Comparison of ENCODE assay signal across 13 cellular contexts in genomic region chr1:115084902-115085505, GRCh38. TPM values are rescaled to one million over a fixed set of nuclear protein-coding genes. Genes with fewer than 3 reads are reported as not detected.
DNase-seq lines count a peak whose midpoint lies in the region; ATAC-seq and TF ChIP-seq lines count a peak whose summit lies in the region.
"Had no signal": no experiment of that assay in that cellular context is flagged by ENCODE, and none has a peak within 500 bp of the region (broad histone marks: within the 10 kb centered on the region; RNA-seq: fewer than 3 reads in every experiment).

No MANE protein-coding gene starts in this region.

- intact Hi-C loops in lower lobe of right lung (cut with DNase I): no loop called here
- intact Hi-C loops in gastrocnemius medialis (cut with DNase I; ENCODE audit: low total_unique reads): no loop called here

- DNase-seq in lower lobe of right lung: no peak
- DNase-seq in gastrocnemius medialis: no peak
- DNase-seq in hepatic stellate cell (ENCODE audit: low spot score): no peak
- DNase-seq in activated gamma-delta T cell (lab: John Stamatoyannopoulos, UW): no peak
- DNase-seq in activated CD8-positive, alpha-beta memory T cell treated with anti-CD3 and anti-CD28 coated beads, Interleukin-2, amount 50 U/mL, for 4 hours: no peak
- DNase-seq in germinal center (ENCODE audit: low spot score): no peak
- DNase-seq: activated B cell treated with CpG ODN at 0.5 μM for 24 hours, amniotic stem cell, BE2C, occipital lobe had no signal

- H3K4me2 ChIP-seq in Loucy (ENCODE audit: low read depth, low read length, poor library complexity, severe bottlenecking): peak overlapping the region; percentile 63

- peak overlapping the region; percentile 69 for H2AFZ ChIP-seq in Loucy (ENCODE audit: low read length)

- TF ChIP-seq CTCF in Loucy (conservative IDR thresholded peaks at IDR 0.05; ENCODE audit: low read length) (no peak), lower lobe of right lung (IDR thresholded peaks at IDR 0.05) (no peak), gastrocnemius medialis (IDR thresholded peaks at IDR 0.05 in 4 of 5, conservative IDR thresholded peaks at IDR 0.05 in 1 of 5) (no peak)

- H3K27ac ChIP-seq in duodenal mucosa (ENCODE audit: low read depth, low read length): peak overlapping the region; percentile 4
- H3K27ac ChIP-seq in lower lobe of right lung: peak overlapping the region; percentile 41
- H3K27ac ChIP-seq in gastrocnemius medialis: peak overlapping the region; percentile 68 to 73 (median 70)

- H3K4me3 ChIP-seq in Loucy (ENCODE audit: low read length, poor library complexity, severe bottlenecking) (peak overlapping the region; percentile 50), duodenal mucosa (ENCODE audit: low read depth in 1 of 2, low read length in 2 of 2) (no peak overlapping the region), lower lobe of right lung (no peak overlapping the region), gastrocnemius medialis (no peak overlapping the region)

- no peaks in the 10 kb centered on the region for H3K9me3 ChIP-seq in Loucy (ENCODE audit: insufficient read depth, low read depth, low read length)
- H3K9me3 ChIP-seq in duodenal mucosa (ENCODE audit: control insufficient read depth in 1 of 2, low read length in 2 of 2): no peaks in the 10 kb centered on the region
- H3K9me3 ChIP-seq in lower lobe of right lung: no peaks in the 10 kb centered on the region
- no peaks in the 10 kb centered on the region for H3K9me3 ChIP-seq in gastrocnemius medialis
- H3K9me3 ChIP-seq: BE2C had no signal

- no peak for TF ChIP-seq POLR2A in gastrocnemius medialis (IDR thresholded peaks at IDR 0.05)

- H3K27me3 ChIP-seq in Loucy (ENCODE audit: insufficient read depth, low read length, poor library complexity, severe bottlenecking) (no peaks in the 10 kb centered on the region), duodenal mucosa (ENCODE audit: control insufficient read depth in 1 of 2, insufficient read depth in 2 of 2, low read length in 2 of 2) (no peaks in the 10 kb centered on the region), lower lobe of right lung (ENCODE audit: low read depth) (no peaks in the 10 kb centered on the region), gastrocnemius medialis (peaks cover 0 to 7% (median 4%) of the 10 kb centered on the region in 3 donors)

- peaks cover 24% of the 10 kb centered on the region for H3K4me1 ChIP-seq in Loucy (ENCODE audit: insufficient read depth, low read length, poor library complexity, severe bottlenecking)
- peaks cover 7 to 9% of the 10 kb centered on the region in 2 donors for H3K4me1 ChIP-seq in duodenal mucosa (ENCODE audit: control insufficient read depth in 1 of 2, insufficient read depth in 2 of 2, low read length in 2 of 2)
- peaks cover 45% of the 10 kb centered on the region for H3K4me1 ChIP-seq in lower lobe of right lung
- peaks cover 0 to 3% of the 10 kb centered on the region in 2 donors for H3K4me1 ChIP-seq in gastrocnemius medialis
- H3K4me1 ChIP-seq: BE2C had no signal

- H3K36me3 ChIP-seq in Loucy (ENCODE audit: insufficient read depth, low read length) (no peaks in the 10 kb centered on the region), duodenal mucosa (ENCODE audit: control insufficient read depth in 1 of 2, insufficient read depth in 2 of 2, low read length in 2 of 2) (no peaks in the 10 kb centered on the region), lower lobe of right lung (no peaks in the 10 kb centered on the region), gastrocnemius medialis (no peaks in the 10 kb centered on the region)
- H3K36me3 ChIP-seq: BE2C had no signal

- H3K9me2 ChIP-seq in Loucy (replicated peaks; ENCODE audit: low read depth, low read length): no peaks in the 10 kb centered on the region

- in situ Hi-C loops in gastrocnemius medialis (cut with MboI; ENCODE audit: low sequenced_read_pairs in 4 of 4): no loop called here

- no peaks in the 10 kb centered on the region for H4K20me1 ChIP-seq in Loucy (ENCODE audit: insufficient read depth, low read length, poor library complexity, severe bottlenecking)

- H3K79me2 ChIP-seq in Loucy (ENCODE audit: insufficient read depth, low read length): no peaks in the 10 kb centered on the region; the same call in 1 of the 2 replicates

- ATAC-seq in lower lobe of right lung: peak; percentile 3 to 41
- ATAC-seq in gastrocnemius medialis: peak; percentile 31 to 39

- H3K9ac ChIP-seq in Loucy (ENCODE audit: low read depth, low read length, poor library complexity, severe bottlenecking): peak overlapping the region; percentile 21
- H3K9ac ChIP-seq in duodenal mucosa (ENCODE audit: low read depth in 1 of 2, low read length in 2 of 2): peak overlapping the region in 1 of 2 donors; percentile 0

- H3F3A ChIP-seq in Loucy (ENCODE audit: low read depth): peaks cover 3% of the 10 kb centered on the region; the same call in 1 of the 2 replicates

RNA-seq across cellular contexts. Expression of gene TSPAN2, which starts 4.3 kb away (rescaled TPM):
- total RNA-seq in lower lobe of right lung (4.3 TPM), gastrocnemius medialis (1 to 10 TPM in 2 of 4 donors, under 1 TPM in 1, not detected in 1; 0.70 to 2.6 (median 2.0) TPM)

RNA-seq across cellular contexts. Expression of gene TSHB, which starts 55.4 kb away (rescaled TPM):
- total RNA-seq in lower lobe of right lung (not detected), gastrocnemius medialis (not detected)
- total RNA-seq: activated B cell treated with CpG ODN at 0.5 μM for 24 hours, HT-29, occipital lobe had no signal

Comparison
In these comparisons a context has a peak if more than half of its experiments do, and no peak if none do; other contexts are left out.
1. H3K27ac ChIP-seq: peak in every context shown above with its lines; median percentile 70 in gastrocnemius medialis; 41 in lower lobe of right lung; 4 in duodenal mucosa.